ENCODE assay signal across 27 cellular contexts in the genomic region with DNA sequence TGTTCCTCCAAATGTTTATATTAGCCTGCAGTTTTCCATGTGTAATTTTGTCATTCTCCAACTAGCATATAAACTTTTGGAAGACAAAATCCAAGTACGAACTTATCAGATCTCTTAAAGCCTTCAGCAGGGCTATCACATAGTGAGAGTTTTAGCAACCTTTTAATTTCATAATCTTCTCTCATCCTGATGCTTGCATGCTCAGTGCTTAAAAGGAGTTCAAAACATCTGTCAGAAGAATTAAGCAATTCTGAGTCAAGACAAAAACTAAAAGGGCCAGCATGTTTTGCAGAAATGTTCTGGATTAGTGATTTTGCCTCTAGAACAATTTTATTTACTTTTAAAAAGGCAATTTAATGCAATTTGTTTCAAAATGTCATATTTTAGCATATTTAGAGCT.
DNase-seq lines count a peak whose midpoint lies in the region; ATAC-seq, FAIRE-seq and TF ChIP-seq lines count a peak whose summit lies in the region.
"Had no signal": no experiment of that assay in that cellular context is flagged by ENCODE, and none has a peak within 500 bp of the region (broad histone marks: within the 10 kb centered on the region; RNA-seq: fewer than 3 reads in every experiment).

No MANE protein-coding gene starts in this region.

- POLR2A ChIA-PET in CD8-positive, alpha-beta T cell (lab: Charles Lee), result no interaction called here

- peak; percentile 22 for DNase-seq in GM03348 (ENCODE audit: low spot score)
- peak; percentile 71 for DNase-seq in amniotic epithelial cell (ENCODE audit: low read depth)
- peak; percentile 23 for DNase-seq in fibroblast of pulmonary artery (ENCODE audit: low read depth)
- no peak for DNase-seq in CD8-positive, alpha-beta T cell
- DNase-seq in COR-L47 (lab: John Stamatoyannopoulos, UW), result no peak
- no peak for DNase-seq in urothelium cell line (ENCODE audit: low spot score)
- no peak for DNase-seq in KG1 (lab: John Stamatoyannopoulos, UW)
- DNase-seq: BE2C, DMS153, DND-41, H9, MV-4-11, NCI-H1105, NCI-H1436 treated with DMSO at 0.1 percent for 48 hours, NCI-H1930, NCI-H2107, NCI-H524 treated with DMSO at 0.1 percent for 48 hours, NCI-H774, PC-9, SJCRH30 had no signal

- H3K4me3 Mint-ChIP-seq in CD8-positive, alpha-beta T cell, result no peak overlapping the region
- H3K4me3 Mint-ChIP-seq: CD14-positive monocyte, GM23338, H9 had no signal

- H3K27ac ChIP-seq in CD8-positive, alpha-beta T cell (ENCODE audit: low read depth, low read length), result no peak overlapping the region
- H3K27ac ChIP-seq: PC-9, SJCRH30 had no signal

- no peaks in the 10 kb centered on the region for H3K27me3 Mint-ChIP-seq in CD8-positive, alpha-beta T cell (ENCODE audit: low read depth)

- H3K27ac Mint-ChIP-seq in CD8-positive, alpha-beta T cell, result no peak overlapping the region
- H3K27ac Mint-ChIP-seq: CD14-positive monocyte, GM23338, H9 had no signal

- H3K4me1 ChIP-seq in CD8-positive, alpha-beta T cell (ENCODE audit: insufficient read depth, low read length), result no peaks in the 10 kb centered on the region
- H3K4me1 ChIP-seq: SJCRH30 had no signal

- H3K27me3 ChIP-seq in CD8-positive, alpha-beta T cell (ENCODE audit: insufficient read depth, low read length), result no peaks in the 10 kb centered on the region
- H3K27me3 ChIP-seq: BE2C, SJCRH30 had no signal

- no peaks in the 10 kb centered on the region for H3K4me1 Mint-ChIP-seq in CD8-positive, alpha-beta T cell (ENCODE audit: low read depth)
- H3K4me1 Mint-ChIP-seq: CD14-positive monocyte had no signal

- peaks cover 37% of the 10 kb centered on the region for H3K36me3 ChIP-seq in CD8-positive, alpha-beta T cell (ENCODE audit: insufficient read depth, low read length)
- H3K36me3 ChIP-seq: BE2C, SJCRH30 had no signal

- no peak overlapping the region for H3K4me3 ChIP-seq in fibroblast of pulmonary artery (replicated peaks; ENCODE audit: low read depth, low read length)
- H3K4me3 ChIP-seq in CD8-positive, alpha-beta T cell (ENCODE audit: low read depth, low read length), result no peak overlapping the region
- H3K4me3 ChIP-seq: GM23338, K562, PC-9, SJCRH30 had no signal

- H3K9me3 Mint-ChIP-seq in CD8-positive, alpha-beta T cell, result no peaks in the 10 kb centered on the region
- H3K9me3 Mint-ChIP-seq: GM23338 had no signal

- intact Hi-C loops in CD8-positive, alpha-beta T cell (cut with DNase I, micrococcal nuclease), result no loop called here

- peaks cover 69% of the 10 kb centered on the region for H3K36me3 Mint-ChIP-seq in CD8-positive, alpha-beta T cell
- H3K36me3 Mint-ChIP-seq: CD14-positive monocyte had no signal

- CTCF ChIA-PET in CD8-positive, alpha-beta T cell (lab: Charles Lee), result interaction anchor here (1.2 kb wide), 1 partner anchor 50 kb away, joined by 3 read pairs; no protein-coding TSS in a partner anchor

- no peaks in the 10 kb centered on the region for H3K9me3 ChIP-seq in CD8-positive, alpha-beta T cell (ENCODE audit: low read length)
- H3K9me3 ChIP-seq: BE2C, SJCRH30 had no signal

- no peak for ATAC-seq in CD8-positive, alpha-beta T cell
- ATAC-seq: GM23338, K562, Right ventricle myocardium inferior had no signal

- no peak for FAIRE-seq in urothelium cell line (lab: Jason Lieb, UNC)
- FAIRE-seq: A204.1, GM19239, HTR-8/SVneo, K562 had no signal

- TF ChIP-seq CTCF in fibroblast of pulmonary artery (IDR thresholded peaks at IDR 0.05; ENCODE audit: low read length, missing control alignments), result no peak
- TF ChIP-seq CTCF in CD8-positive, alpha-beta T cell (IDR thresholded peaks at IDR 0.05), result no peak

Comparison
In these comparisons a context has a peak if more than half of its experiments do, and no peak if none do; other contexts are left out.
1. DNase-seq: peak in GM03348 (single experiment), amniotic epithelial cell (single experiment) and fibroblast of pulmonary artery (single experiment); none in CD8-positive, alpha-beta T cell (0 of 7), COR-L47 (single experiment), urothelium cell line (single experiment) and KG1 (single experiment).